In genomic region chr9:122125158-122125890, GRCh38 we compare ENCODE assay signal across 1 cellular context.
TF ChIP-seq lines count a peak whose summit lies in the region.

No MANE protein-coding gene starts in this region.

TF ChIP-seq in HepG2, 621 proteins besides CTCF, POLR2A, EP300 and RAD21 (continued from another document and continues in another):
- TF ChIP-seq GLMP (CRISPR knock-in tag; IDR thresholded peaks at IDR 0.05; ENCODE audit: borderline replicate concordance), result no peak
- no peak for TF ChIP-seq ZBTB33 (CRISPR knock-in tag; IDR thresholded peaks at IDR 0.05)
- TF ChIP-seq NR3C1 (CRISPR knock-in tag; IDR thresholded peaks at IDR 0.05), result no peak
- TF ChIP-seq ZNF674 (CRISPR knock-in tag; IDR thresholded peaks at IDR 0.05; ENCODE audit: low read depth), result no peak
- TF ChIP-seq MAFG (CRISPR knock-in tag; IDR thresholded peaks at IDR 0.05), result no peak
- TF ChIP-seq ZNF143 (CRISPR knock-in tag; IDR thresholded peaks at IDR 0.05), result no peak
- TF ChIP-seq ZSCAN29 (CRISPR knock-in tag; conservative IDR thresholded peaks at IDR 0.05), result 0 out of 2 replicates have a peak, but pooled peaks have one; percentile 19
- TF ChIP-seq KAT8 (CRISPR knock-in tag; IDR thresholded peaks at IDR 0.05), result no peak
- TF ChIP-seq GLI4 (CRISPR knock-in tag; IDR thresholded peaks at IDR 0.05; ENCODE audit: borderline replicate concordance), result no peak
- TF ChIP-seq ZNF382 (CRISPR knock-in tag; IDR thresholded peaks at IDR 0.05; ENCODE audit: borderline replicate concordance), result no peak
- TF ChIP-seq ARNT (IDR thresholded peaks at IDR 0.05), result no peak
- no peak for TF ChIP-seq ZBTB42 (CRISPR knock-in tag; IDR thresholded peaks at IDR 0.05)
- TF ChIP-seq SMARCE1 (IDR thresholded peaks at IDR 0.05; ENCODE audit: borderline replicate concordance), result no peak
- TF ChIP-seq GTF3A (CRISPR knock-in tag; conservative IDR thresholded peaks at IDR 0.05), result no peak
- TF ChIP-seq FOXP1 (IDR thresholded peaks at IDR 0.05), result no peak
- no peak for TF ChIP-seq FOXP1 (CRISPR knock-in tag; IDR thresholded peaks at IDR 0.05)
- no peak for TF ChIP-seq HNRNPH1 (optimal IDR thresholded peaks at IDR 0.05; ENCODE audit: low read depth, low read length)
- TF ChIP-seq WIZ (CRISPR knock-in tag; IDR thresholded peaks at IDR 0.05), result no peak
- TF ChIP-seq SRF (IDR thresholded peaks at IDR 0.05; ENCODE audit: low read depth, low read length), result no peak
- TF ChIP-seq SCMH1 (CRISPR knock-in tag; IDR thresholded peaks at IDR 0.05; ENCODE audit: borderline replicate concordance), result no peak
- no peak for TF ChIP-seq YEATS4 (CRISPR knock-in tag; IDR thresholded peaks at IDR 0.05; ENCODE audit: borderline replicate concordance)
- no peak for TF ChIP-seq ARNT2 (CRISPR knock-in tag; IDR thresholded peaks at IDR 0.05; ENCODE audit: low read depth)
- TF ChIP-seq, protein P1, sequence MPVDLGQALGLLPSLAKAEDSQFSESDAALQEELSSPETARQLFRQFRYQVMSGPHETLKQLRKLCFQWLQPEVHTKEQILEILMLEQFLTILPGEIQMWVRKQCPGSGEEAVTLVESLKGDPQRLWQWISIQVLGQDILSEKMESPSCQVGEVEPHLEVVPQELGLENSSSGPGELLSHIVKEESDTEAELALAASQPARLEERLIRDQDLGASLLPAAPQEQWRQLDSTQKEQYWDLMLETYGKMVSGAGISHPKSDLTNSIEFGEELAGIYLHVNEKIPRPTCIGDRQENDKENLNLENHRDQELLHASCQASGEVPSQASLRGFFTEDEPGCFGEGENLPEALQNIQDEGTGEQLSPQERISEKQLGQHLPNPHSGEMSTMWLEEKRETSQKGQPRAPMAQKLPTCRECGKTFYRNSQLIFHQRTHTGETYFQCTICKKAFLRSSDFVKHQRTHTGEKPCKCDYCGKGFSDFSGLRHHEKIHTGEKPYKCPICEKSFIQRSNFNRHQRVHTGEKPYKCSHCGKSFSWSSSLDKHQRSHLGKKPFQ (CRISPR knock-in tag; IDR thresholded peaks at IDR 0.05; ENCODE audit: insufficient replicate concordance), result peak; percentile 54
- TF ChIP-seq ZNF3 (CRISPR knock-in tag; IDR thresholded peaks at IDR 0.05), result no peak
- no peak for TF ChIP-seq TEAD2 (CRISPR knock-in tag; IDR thresholded peaks at IDR 0.05)
- TF ChIP-seq POGZ (CRISPR knock-in tag; IDR thresholded peaks at IDR 0.05), result no peak
- TF ChIP-seq ZNF570 (CRISPR knock-in tag; IDR thresholded peaks at IDR 0.05; ENCODE audit: borderline replicate concordance), result no peak
- TF ChIP-seq ZNF296 (CRISPR knock-in tag; conservative IDR thresholded peaks at IDR 0.05), result no peak
- TF ChIP-seq ZBTB21 (CRISPR knock-in tag; IDR thresholded peaks at IDR 0.05), result no peak
- TF ChIP-seq, protein P2, sequence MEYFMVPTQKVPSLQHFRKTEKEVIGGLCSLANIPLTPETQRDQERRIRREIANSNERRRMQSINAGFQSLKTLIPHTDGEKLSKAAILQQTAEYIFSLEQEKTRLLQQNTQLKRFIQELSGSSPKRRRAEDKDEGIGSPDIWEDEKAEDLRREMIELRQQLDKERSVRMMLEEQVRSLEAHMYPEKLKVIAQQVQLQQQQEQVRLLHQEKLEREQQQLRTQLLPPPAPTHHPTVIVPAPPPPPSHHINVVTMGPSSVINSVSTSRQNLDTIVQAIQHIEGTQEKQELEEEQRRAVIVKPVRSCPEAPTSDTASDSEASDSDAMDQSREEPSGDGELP (IDR thresholded peaks at IDR 0.05; ENCODE audit: borderline replicate concordance, low read depth), result peak; percentile 26; the same call in 1 of the 2 replicates
- TF ChIP-seq, protein P3, sequence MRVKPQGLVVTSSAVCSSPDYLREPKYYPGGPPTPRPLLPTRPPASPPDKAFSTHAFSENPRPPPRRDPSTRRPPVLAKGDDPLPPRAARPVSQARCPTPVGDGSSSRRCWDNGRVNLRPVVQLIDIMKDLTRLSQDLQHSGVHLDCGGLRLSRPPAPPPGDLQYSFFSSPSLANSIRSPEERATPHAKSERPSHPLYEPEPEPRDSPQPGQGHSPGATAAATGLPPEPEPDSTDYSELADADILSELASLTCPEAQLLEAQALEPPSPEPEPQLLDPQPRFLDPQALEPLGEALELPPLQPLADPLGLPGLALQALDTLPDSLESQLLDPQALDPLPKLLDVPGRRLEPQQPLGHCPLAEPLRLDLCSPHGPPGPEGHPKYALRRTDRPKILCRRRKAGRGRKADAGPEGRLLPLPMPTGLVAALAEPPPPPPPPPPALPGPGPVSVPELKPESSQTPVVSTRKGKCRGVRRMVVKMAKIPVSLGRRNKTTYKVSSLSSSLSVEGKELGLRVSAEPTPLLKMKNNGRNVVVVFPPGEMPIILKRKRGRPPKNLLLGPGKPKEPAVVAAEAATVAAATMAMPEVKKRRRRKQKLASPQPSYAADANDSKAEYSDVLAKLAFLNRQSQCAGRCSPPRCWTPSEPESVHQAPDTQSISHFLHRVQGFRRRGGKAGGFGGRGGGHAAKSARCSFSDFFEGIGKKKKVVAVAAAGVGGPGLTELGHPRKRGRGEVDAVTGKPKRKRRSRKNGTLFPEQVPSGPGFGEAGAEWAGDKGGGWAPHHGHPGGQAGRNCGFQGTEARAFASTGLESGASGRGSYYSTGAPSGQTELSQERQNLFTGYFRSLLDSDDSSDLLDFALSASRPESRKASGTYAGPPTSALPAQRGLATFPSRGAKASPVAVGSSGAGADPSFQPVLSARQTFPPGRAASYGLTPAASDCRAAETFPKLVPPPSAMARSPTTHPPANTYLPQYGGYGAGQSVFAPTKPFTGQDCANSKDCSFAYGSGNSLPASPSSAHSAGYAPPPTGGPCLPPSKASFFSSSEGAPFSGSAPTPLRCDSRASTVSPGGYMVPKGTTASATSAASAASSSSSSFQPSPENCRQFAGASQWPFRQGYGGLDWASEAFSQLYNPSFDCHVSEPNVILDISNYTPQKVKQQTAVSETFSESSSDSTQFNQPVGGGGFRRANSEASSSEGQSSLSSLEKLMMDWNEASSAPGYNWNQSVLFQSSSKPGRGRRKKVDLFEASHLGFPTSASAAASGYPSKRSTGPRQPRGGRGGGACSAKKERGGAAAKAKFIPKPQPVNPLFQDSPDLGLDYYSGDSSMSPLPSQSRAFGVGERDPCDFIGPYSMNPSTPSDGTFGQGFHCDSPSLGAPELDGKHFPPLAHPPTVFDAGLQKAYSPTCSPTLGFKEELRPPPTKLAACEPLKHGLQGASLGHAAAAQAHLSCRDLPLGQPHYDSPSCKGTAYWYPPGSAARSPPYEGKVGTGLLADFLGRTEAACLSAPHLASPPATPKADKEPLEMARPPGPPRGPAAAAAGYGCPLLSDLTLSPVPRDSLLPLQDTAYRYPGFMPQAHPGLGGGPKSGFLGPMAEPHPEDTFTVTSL (CRISPR knock-in tag; IDR thresholded peaks at IDR 0.05; ENCODE audit: borderline replicate concordance), result no peak
- TF ChIP-seq KDM5B (CRISPR knock-in tag; IDR thresholded peaks at IDR 0.05; ENCODE audit: borderline replicate concordance), result 0 out of 2 replicates have a peak, but pooled peaks have one; percentile 38
- no peak for TF ChIP-seq ATF5 (CRISPR knock-in tag; IDR thresholded peaks at IDR 0.05; ENCODE audit: low read depth)
- TF ChIP-seq ZNF460 (CRISPR knock-in tag; IDR thresholded peaks at IDR 0.05; ENCODE audit: borderline replicate concordance), result no peak
- TF ChIP-seq ZNF574 (CRISPR knock-in tag; IDR thresholded peaks at IDR 0.05), result no peak
- no peak for TF ChIP-seq SNRNP70 (IDR thresholded peaks at IDR 0.05; ENCODE audit: low read depth, low read length)
- no peak for TF ChIP-seq ARID3A (IDR thresholded peaks at IDR 0.05; ENCODE audit: low read depth, low read length)
- no peak for TF ChIP-seq PITX1 (CRISPR knock-in tag; IDR thresholded peaks at IDR 0.05)
- no peak for TF ChIP-seq RAD51 (IDR thresholded peaks at IDR 0.05; ENCODE audit: borderline replicate concordance)
- TF ChIP-seq ZNF263 (CRISPR knock-in tag; IDR thresholded peaks at IDR 0.05), result no peak
- no peak for TF ChIP-seq HOXA9 (CRISPR knock-in tag; IDR thresholded peaks at IDR 0.05; ENCODE audit: borderline replicate concordance)
- no peak for TF ChIP-seq ZNF720 (CRISPR knock-in tag; IDR thresholded peaks at IDR 0.05)
- no peak for TF ChIP-seq CAMTA2 (CRISPR knock-in tag; IDR thresholded peaks at IDR 0.05; ENCODE audit: borderline replicate concordance)
- TF ChIP-seq RFX1 (IDR thresholded peaks at IDR 0.05), result no peak
- peak; percentile 99 for TF ChIP-seq STAG1 (CRISPR knock-in tag; IDR thresholded peaks at IDR 0.05)
- TF ChIP-seq ZNF782 (CRISPR knock-in tag; IDR thresholded peaks at IDR 0.05; ENCODE audit: borderline replicate concordance), result 0 out of 2 replicates have a peak, but pooled peaks have one; percentile 13
- TF ChIP-seq HNF1B (CRISPR knock-in tag; IDR thresholded peaks at IDR 0.05), result peak; percentile 12; the same call in 1 of the 2 replicates
- TF ChIP-seq, protein P4, sequence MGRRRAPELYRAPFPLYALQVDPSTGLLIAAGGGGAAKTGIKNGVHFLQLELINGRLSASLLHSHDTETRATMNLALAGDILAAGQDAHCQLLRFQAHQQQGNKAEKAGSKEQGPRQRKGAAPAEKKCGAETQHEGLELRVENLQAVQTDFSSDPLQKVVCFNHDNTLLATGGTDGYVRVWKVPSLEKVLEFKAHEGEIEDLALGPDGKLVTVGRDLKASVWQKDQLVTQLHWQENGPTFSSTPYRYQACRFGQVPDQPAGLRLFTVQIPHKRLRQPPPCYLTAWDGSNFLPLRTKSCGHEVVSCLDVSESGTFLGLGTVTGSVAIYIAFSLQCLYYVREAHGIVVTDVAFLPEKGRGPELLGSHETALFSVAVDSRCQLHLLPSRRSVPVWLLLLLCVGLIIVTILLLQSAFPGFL (CRISPR knock-in tag; IDR thresholded peaks at IDR 0.05), result no peak
- TF ChIP-seq AGO1 (IDR thresholded peaks at IDR 0.05; ENCODE audit: low read depth, low read length, poor library complexity, severe bottlenecking), result no peak
- no peak for TF ChIP-seq ZNF431 (CRISPR knock-in tag; IDR thresholded peaks at IDR 0.05; ENCODE audit: borderline replicate concordance, low read depth)
